ENCODE assay signal across 18 cellular contexts in genomic region chr4:1334579-1334895, GRCh38. TPM values are rescaled to one million over a fixed set of nuclear protein-coding genes. Genes with fewer than 3 reads are reported as not detected.
DNase-seq lines count a peak whose midpoint lies in the region; ATAC-seq and TF ChIP-seq lines count a peak whose summit lies in the region.
"Had no signal": no experiment of that assay in that cellular context is flagged by ENCODE, and none has a peak within 500 bp of the region (broad histone marks: within the 10 kb centered on the region; RNA-seq: fewer than 3 reads in every experiment).

No MANE protein-coding gene starts in this region.

- no peak overlapping the region for H2BK20ac ChIP-seq in H9 (ENCODE audit: low read depth, low read length, poor library complexity, severe bottlenecking)

- ATAC-seq in natural killer cell treated with Interleukin-12 subunit alpha and Interleukin-12 subunit beta and Interleukin-15 and Interleukin-18, amount 100 ng/mL, for 72 hours, result no peak
- ATAC-seq in HG03095 (IDR thresholded peaks at IDR 0.05; ENCODE audit: unreplicated experiment), result no peak

- H2BK12ac ChIP-seq in H9 (ENCODE audit: insufficient read length, low read depth, low read length), result no peak overlapping the region

- no peak overlapping the region for H4K91ac ChIP-seq in H9 (ENCODE audit: insufficient read length, low read depth, low read length)

- H3K4me3 ChIP-seq in BLaER1 (no peak overlapping the region), dorsolateral prefrontal cortex (peak overlapping the region in 1 of 59 donors; percentile 20)
- H3K4me3 ChIP-seq in CD4-positive, alpha-beta memory T cell (ENCODE audit: low read length in 2 of 2), result no peak overlapping the region
- H3K4me3 ChIP-seq: GM23248, MG63, skin epidermis, testis had no signal

- peak overlapping the region in 4 of 7 donors; percentile 22 to 91 (median 48) for H3K27ac Mint-ChIP-seq in CD4-positive, alpha-beta memory T cell
- H3K27ac Mint-ChIP-seq in natural killer cell treated with Interleukin-12 subunit alpha and Interleukin-12 subunit beta and Interleukin-15 and Interleukin-18, amount 100 ng/mL, for 72 hours, result peak overlapping the region; percentile 79 to 93
- H3K27ac Mint-ChIP-seq in H9, result peak overlapping the region in 1 of 3 experiments; percentile 48; a peak in 1 of 7 replicates

- H3K4ac ChIP-seq in H9 (ENCODE audit: low read depth, low read length), result no peak overlapping the region

- no peak for DNase-seq in CD4-positive, alpha-beta memory T cell
- DNase-seq in dorsolateral prefrontal cortex, result peak in 2 of 10 donors; percentile 44 to 51
- DNase-seq in natural killer cell treated with Interleukin-12 subunit alpha and Interleukin-12 subunit beta and Interleukin-15 and Interleukin-18, amount 100 ng/mL, for 72 hours (ENCODE audit: low spot score), result no peak
- no peak for DNase-seq in NCI-H2029 (lab: John Stamatoyannopoulos, UW)
- no peak for DNase-seq in H9
- DNase-seq: activated naive CD4-positive, alpha-beta T cell treated with Interleukin-2 at 50 U/mL for 16 hours; GDM1; KBM-7; MG63; NCI-H1417; NCI-H446; occipital lobe; testis; WERI-Rb-1 had no signal

- no peak overlapping the region for H2BK120ac ChIP-seq in H9 (ENCODE audit: low read depth, low read length, poor library complexity, severe bottlenecking)

- H3K23ac ChIP-seq in H9 (ENCODE audit: insufficient read length, low read depth, low read length), result no peak overlapping the region

- peaks cover 33% of the 10 kb centered on the region for H4K20me1 ChIP-seq in BLaER1
- H4K20me1 ChIP-seq in H9 (ENCODE audit: control insufficient read depth, insufficient read depth, insufficient read length), result no peaks in the 10 kb centered on the region

- H2BK15ac ChIP-seq in H9 (ENCODE audit: low read depth, low read length), result no peak overlapping the region

- POLR2A ChIA-PET in CD4-positive, alpha-beta memory T cell (lab: Charles Lee; ENCODE audit: partially characterized antibody), result interaction anchor here (7.4 kb wide), 1 partner anchor 12 kb away, joined by 93 read pairs; the partner anchor contains the start of gene UVSSA

- WGBS in H9 (ENCODE audit: extremely low coverage, insufficient read length, low lambda C conversion rate), result no CpG with 5 or more reads among the region's 6 CpGs

- no peak overlapping the region for H3K4me3 Mint-ChIP-seq in CD4-positive, alpha-beta memory T cell
- H3K4me3 Mint-ChIP-seq in natural killer cell treated with Interleukin-12 subunit alpha and Interleukin-12 subunit beta and Interleukin-15 and Interleukin-18, amount 100 ng/mL, for 72 hours, result no peak overlapping the region
- H3K4me3 Mint-ChIP-seq in H9, result no peak overlapping the region

- no peak overlapping the region for H4K8ac ChIP-seq in H9 (replicated peaks; ENCODE audit: insufficient read length, low read depth, low read length)

- H3K9ac ChIP-seq in BLaER1 (no peak overlapping the region), H9 (ENCODE audit: extremely low read depth, insufficient read length, low read length) (no peak overlapping the region)
- H3K9ac ChIP-seq: GM23248 had no signal

- H3K56ac ChIP-seq in H9 (ENCODE audit: insufficient read length, low read depth, low read length), result no peak overlapping the region

- peaks cover 87% of the 10 kb centered on the region for H3K36me3 ChIP-seq in BLaER1
- H3K36me3 ChIP-seq in CD4-positive, alpha-beta memory T cell (ENCODE audit: insufficient read depth, low read length), result peaks cover 53% of the 10 kb centered on the region

- peaks cover 50% of the 10 kb centered on the region for H3K4me1 ChIP-seq in BLaER1
- peaks cover 33% of the 10 kb centered on the region for H3K4me1 ChIP-seq in CD4-positive, alpha-beta memory T cell (ENCODE audit: insufficient read depth, low read length)
- no peaks in the 10 kb centered on the region for H3K4me1 ChIP-seq in H9 (ENCODE audit: insufficient read depth, low read length)
- H3K4me1 ChIP-seq: testis had no signal

- peaks cover 33 to 55% of the 10 kb centered on the region in 2 donors for H3K36me3 Mint-ChIP-seq in CD4-positive, alpha-beta memory T cell
- H3K36me3 Mint-ChIP-seq in natural killer cell treated with Interleukin-12 subunit alpha and Interleukin-12 subunit beta and Interleukin-15 and Interleukin-18, amount 100 ng/mL, for 72 hours, result peaks cover 26% of the 10 kb centered on the region
- H3K36me3 Mint-ChIP-seq in H9 (ENCODE audit: insufficient read depth in 1 of 3, low read depth in 3 of 3), result peaks cover 46 to 67% (median 66%) of the 10 kb centered on the region in 3 experiments

- H3K79me2 ChIP-seq in H9 (ENCODE audit: insufficient read depth, low read length), result no peaks in the 10 kb centered on the region; the same call in 1 of the 2 replicates

- TF ChIP-seq CTCF in dorsolateral prefrontal cortex (IDR thresholded peaks at IDR 0.05 in 54 of 56, conservative IDR thresholded peaks at IDR 0.05 in 2 of 56; ENCODE audit: low read depth in 1 of 56, partially characterized antibody in 56 of 56) (no peak), H9 (conservative IDR thresholded peaks at IDR 0.05) (no peak)

- H3K9me3 ChIP-seq in BLaER1 (no peaks in the 10 kb centered on the region), H9 (ENCODE audit: control insufficient read depth, low read depth, low read length) (no peaks in the 10 kb centered on the region)
- no peaks in the 10 kb centered on the region for H3K9me3 ChIP-seq in CD4-positive, alpha-beta memory T cell (ENCODE audit: control insufficient read depth in 1 of 2, low read length in 2 of 2)
- H3K9me3 ChIP-seq: MG63, testis had no signal

- H2AFZ ChIP-seq in H9 (ENCODE audit: low read length), result no peak overlapping the region
- H2AFZ ChIP-seq: GM23248 had no signal

- no peak overlapping the region for H3T11ph ChIP-seq in H9 (ENCODE audit: low read length)

- H3K18ac ChIP-seq in H9 (ENCODE audit: insufficient read length, low read depth, low read length), result no peak overlapping the region

- peaks cover 18 to 57% (median 37%) of the 10 kb centered on the region in 4 donors for H3K4me1 Mint-ChIP-seq in CD4-positive, alpha-beta memory T cell
- peaks cover 37 to 39% of the 10 kb centered on the region in 2 donors for H3K4me1 Mint-ChIP-seq in natural killer cell treated with Interleukin-12 subunit alpha and Interleukin-12 subunit beta and Interleukin-15 and Interleukin-18, amount 100 ng/mL, for 72 hours (ENCODE audit: low read depth in 2 of 2)
- H3K4me1 Mint-ChIP-seq in H9, result no peaks in the 10 kb centered on the region

- H3K27me3 ChIP-seq in BLaER1, result no peaks in the 10 kb centered on the region
- H3K27me3 ChIP-seq in CD4-positive, alpha-beta memory T cell (ENCODE audit: insufficient read depth, low read length), result no peaks in the 10 kb centered on the region
- H3K27me3 ChIP-seq in dorsolateral prefrontal cortex, result no peaks in the 10 kb centered on the region
- H3K27me3 ChIP-seq in H9 (ENCODE audit: insufficient read depth, low read length), result no peaks in the 10 kb centered on the region
- H3K27me3 ChIP-seq: MG63, testis had no signal

- H3K27ac ChIP-seq in BLaER1 (peak overlapping the region; percentile 63), dorsolateral prefrontal cortex (peak overlapping the region in 46 of 59 donors; percentile 2 to 79 (median 56)), H9 (ENCODE audit: insufficient read length, low read depth, low read length) (no peak overlapping the region)
- H3K27ac ChIP-seq in CD4-positive, alpha-beta memory T cell (ENCODE audit: low read depth, low read length), result no peak overlapping the region
- H3K27ac ChIP-seq: GM23248, testis, WERI-Rb-1 had no signal

- no peak overlapping the region for H2AK5ac ChIP-seq in H9 (ENCODE audit: insufficient read length, low read length)

- H3K14ac ChIP-seq in H9 (ENCODE audit: insufficient read depth, low read length), result no peak overlapping the region

- peak overlapping the region; percentile 49; the same call in 1 of the 2 replicates for H3K4me2 ChIP-seq in BLaER1
- no peak overlapping the region for H3K4me2 ChIP-seq in H9 (ENCODE audit: insufficient read depth, insufficient read length, low read length)

- H4K5ac ChIP-seq in H9 (ENCODE audit: insufficient read length, low read depth, low read length), result no peak overlapping the region

- CTCF ChIA-PET in CD4-positive, alpha-beta memory T cell (lab: Charles Lee; ENCODE audit: partially characterized antibody), result no interaction called here

- H3K79me1 ChIP-seq in H9 (ENCODE audit: insufficient read depth, low read depth, low read length, poor library complexity, severe bottlenecking), result no peaks in the 10 kb centered on the region

- intact Hi-C loops in CD4-positive, alpha-beta memory T cell (cut with micrococcal nuclease), result no loop called here
- intact Hi-C loops in dorsolateral prefrontal cortex (cut with DNase I), result no loop called here

- H2BK5ac ChIP-seq in H9 (ENCODE audit: insufficient read length, low read length), result no peak overlapping the region

- H3K23me2 ChIP-seq in H9 (ENCODE audit: insufficient read length, low read depth, low read length, poor library complexity, severe bottlenecking), result no peaks in the 10 kb centered on the region

- peaks cover 0 to 2% (median 0%) of the 10 kb centered on the region in 8 donors for H3K9me3 Mint-ChIP-seq in CD4-positive, alpha-beta memory T cell
- peaks cover 9% of the 10 kb centered on the region for H3K9me3 Mint-ChIP-seq in natural killer cell treated with Interleukin-12 subunit alpha and Interleukin-12 subunit beta and Interleukin-15 and Interleukin-18, amount 100 ng/mL, for 72 hours
- no peaks in the 10 kb centered on the region for H3K9me3 Mint-ChIP-seq in H9

- H3K27me3 Mint-ChIP-seq in CD4-positive, alpha-beta memory T cell, result no peaks in the 10 kb centered on the region
- H3K27me3 Mint-ChIP-seq in natural killer cell treated with Interleukin-12 subunit alpha and Interleukin-12 subunit beta and Interleukin-15 and Interleukin-18, amount 100 ng/mL, for 72 hours, result no peaks in the 10 kb centered on the region
- H3K27me3 Mint-ChIP-seq in H9 (ENCODE audit: low read depth), result no peaks in the 10 kb centered on the region

RNA-seq across cellular contexts. Expression of gene UVSSA, which starts 12.5 kb away (rescaled TPM):
- 10 to 100 TPM; 44.4 to 44.6 TPM for total RNA-seq in CD4-positive, alpha-beta memory T cell
- polyA plus RNA-seq in CD4-positive, alpha-beta memory T cell, result 1 to 10 TPM; 2.4 to 6.8 TPM
- total RNA-seq in dorsolateral prefrontal cortex (10 to 100 TPM; 11.7 to 47.4 (median 23.2) TPM), H9 (2021) (15.9 and 18.3 TPM in 2 replicates)
- 10 to 100 TPM; 19.6 to 25.1 TPM for total RNA-seq in natural killer cell treated with Interleukin-12 subunit alpha and Interleukin-12 subunit beta and Interleukin-15 and Interleukin-18, amount 100 ng/mL, for 72 hours

RNA-seq across cellular contexts. Expression of gene MAEA, which starts 44.8 kb away (rescaled TPM):
- 100 to 1,000 TPM; 101 to 106 TPM for total RNA-seq in CD4-positive, alpha-beta memory T cell
- 10 to 100 TPM; 54.1 to 70.9 TPM for polyA plus RNA-seq in CD4-positive, alpha-beta memory T cell
- total RNA-seq in dorsolateral prefrontal cortex, result 10 to 100 TPM; 49.4 to 93.0 (median 72.8) TPM
- 10 to 100 TPM; 60.1 to 93.7 TPM for total RNA-seq in natural killer cell treated with Interleukin-12 subunit alpha and Interleukin-12 subunit beta and Interleukin-15 and Interleukin-18, amount 100 ng/mL, for 72 hours
- 85.6 and 89.5 TPM in 2 replicates for total RNA-seq in H9 (2021)

Comparison
In these comparisons a context has a peak if more than half of its experiments do, and no peak if none do; other contexts are left out.
1. H3K27ac ChIP-seq: peak in BLaER1 (single experiment) and dorsolateral prefrontal cortex (46 of 59); none in CD4-positive, alpha-beta memory T cell (single experiment) and H9 (single experiment).